30 cellular contexts compared by ENCODE assay signal in genomic region chr16:49576941-49577340, GRCh38.
"Had no signal": no experiment of that assay in that cellular context is flagged by ENCODE, and none has a peak within 500 bp of the region (broad histone marks: within the 10 kb centered on the region; RNA-seq: fewer than 3 reads in every experiment).

No MANE protein-coding gene starts in this region.

- H3K4me3 ChIP-seq: adrenal gland, body of pancreas, breast epithelium, coronary artery, dorsolateral prefrontal cortex had no signal

- H3K27ac ChIP-seq: body of pancreas, coronary artery, dorsolateral prefrontal cortex had no signal

- DNase-seq: activated CD4-positive, alpha-beta memory T cell treated with anti-CD3 and anti-CD28 coated beads for 36 hours; activated CD4-positive, alpha-beta T cell treated with anti-CD3 and anti-CD28 coated beads for 36 hours; activated CD4-positive, alpha-beta T cell treated with anti-CD3 and anti-CD28 coated beads, Interleukin-2, amount 10 ng/mL, durations not matched to agents 24 days and 14 days; activated CD4-positive, CD25-positive, alpha-beta regulatory T cell; activated CD4-positive, CD25-positive, alpha-beta regulatory T cell treated with anti-CD3 and anti-CD28 coated beads, Interleukin-2, amount 50 U/mL, for 72 hours; activated CD8-positive, alpha-beta memory T cell treated with anti-CD3 and anti-CD28 coated beads, Interleukin-2, amount 10 ng/mL, durations not matched to agents 7 days and 5 days; activated CD8-positive, alpha-beta memory T cell treated with anti-CD3 and anti-CD28 coated beads, Interleukin-2, amount 50 U/mL, for 4 hours; activated CD8-positive, alpha-beta T cell treated with anti-CD3 and anti-CD28 coated beads, Interleukin-2, amount 10 ng/mL, durations not matched to agents 7 days and 5 days; activated effector memory CD4-positive, alpha-beta T cell treated with anti-CD3 and anti-CD28 coated beads, Interleukin-2, amount 50 U/mL, for 16 hours; activated naive CD4-positive, alpha-beta T cell treated with anti-CD3 and anti-CD28 coated beads for 36 hours; activated naive CD8-positive, alpha-beta T cell treated with anti-CD3 and anti-CD28 coated beads for 36 hours; activated naive CD8-positive, alpha-beta T cell treated with anti-CD3 and anti-CD28 coated beads, Interleukin-2, amount 50 U/mL, for 24 hours; activated T-cell treated with anti-CD3 and anti-CD28 coated beads, Interleukin-2, amount 50 U/mL, for 1 hour; activated T-cell treated with anti-CD3 and anti-CD28 coated beads, Interleukin-2, amount 50 U/mL, for 48 hours; adrenal gland; amygdala; aorta; body of pancreas; dorsolateral prefrontal cortex; effector memory CD4-positive, alpha-beta T cell; endodermal cell; foreskin fibroblast; head of caudate nucleus; T-helper 1 cell; T-helper 17 cell; T1000 had no signal

- H3K27me3 ChIP-seq: adrenal gland, body of pancreas, breast epithelium had no signal

- FAIRE-seq: frontal cortex had no signal

- H3K4me1 ChIP-seq: adrenal gland, body of pancreas, breast epithelium had no signal

- H3K9me3 ChIP-seq: adrenal gland, body of pancreas, breast epithelium had no signal

- ATAC-seq: activated CD4-positive, alpha-beta T cell treated with anti-CD3 and anti-CD28 coated beads for 36 hours; activated CD8-positive, alpha-beta memory T cell treated with anti-CD3 and anti-CD28 coated beads, Interleukin-2, amount 10 ng/mL, durations not matched to agents 7 days and 5 days; activated CD8-positive, alpha-beta T cell treated with anti-CD3 and anti-CD28 coated beads, Interleukin-2, amount 10 ng/mL, durations not matched to agents 7 days and 5 days; activated naive CD8-positive, alpha-beta T cell treated with anti-CD3 and anti-CD28 coated beads, Interleukin-2, amount 50 U/mL, for 24 hours; body of pancreas; esophagus mucosa; T-helper 17 cell had no signal

- H3K36me3 ChIP-seq: adrenal gland, breast epithelium had no signal
